Comparison of ENCODE assay signal across 12 cellular contexts in genomic region chr14:95303107-95303506, GRCh38.
"Had no signal": no experiment of that assay in that cellular context is flagged by ENCODE, and none has a peak within 500 bp of the region (broad histone marks: within the 10 kb centered on the region; RNA-seq: fewer than 3 reads in every experiment).

No MANE protein-coding gene starts in this region.

- H3K27me3 ChIP-seq: adrenal gland, neutrophil, pancreas, tibial artery had no signal

- H3K36me3 ChIP-seq: adrenal gland, neutrophil, pancreas, tibial artery had no signal

- DNase-seq: activated CD4-positive, alpha-beta T cell treated with anti-CD3 and anti-CD28 coated beads, Interleukin-2, amount 50 U/mL, for 48 hours; activated gamma-delta T cell; adrenal gland; central memory CD4-positive, alpha-beta T cell; islet precursor cell; mesenchymal stem cell; natural killer cell; stimulated activated naive B cell treated with anti-CD40 and anti-IgM and Interleukin-4, amounts not matched to agents 10 μg/mL and 1 μg/mL and 100 μg/mL, for 72 hours had no signal

- H3K9me3 ChIP-seq: adrenal gland, neutrophil, pancreas, tibial artery had no signal

- H3K4me1 ChIP-seq: adrenal gland had no signal

- H3K27ac ChIP-seq: adrenal gland, coronary artery, neutrophil, tibial artery had no signal

- H3K4me3 ChIP-seq: adrenal gland, coronary artery, pancreas, tibial artery had no signal

- ATAC-seq: natural killer cell; stimulated activated naive B cell treated with anti-CD40 and anti-IgM and Interleukin-4, amounts not matched to agents 10 μg/mL and 1 μg/mL and 100 μg/mL, for 72 hours had no signal
